ENCODE assay signal across 9 cellular contexts in genomic region chr5:177469750-177470525, GRCh38. TPM values are rescaled to one million over a fixed set of nuclear protein-coding genes. Genes with fewer than 3 reads are reported as not detected.
DNase-seq lines count a peak whose midpoint lies in the region; FAIRE-seq and TF ChIP-seq lines count a peak whose summit lies in the region.
"Had no signal": no experiment of that assay in that cellular context is flagged by ENCODE, and none has a peak within 500 bp of the region (broad histone marks: within the 10 kb centered on the region; RNA-seq: fewer than 3 reads in every experiment).

No MANE protein-coding gene starts in this region.

- no peak for FAIRE-seq in GM12891 (lab: Jason Lieb, UNC)

- H3K9me3 Mint-ChIP-seq in Caco-2 (ENCODE audit: unreplicated experiment) (no peaks in the 10 kb centered on the region), endothelial cell (ENCODE audit: unreplicated experiment) (no peaks in the 10 kb centered on the region)
- H3K9me3 Mint-ChIP-seq: activated CD4-positive, alpha-beta memory T cell treated with anti-CD3 and anti-CD28 coated beads for 36 hours had no signal

- H3K36me3 Mint-ChIP-seq in Caco-2 (ENCODE audit: insufficient read depth, unreplicated experiment) = peaks cover 54% of the 10 kb centered on the region
- H3K36me3 Mint-ChIP-seq in endothelial cell (ENCODE audit: low read depth, unreplicated experiment) = peaks cover 43% of the 10 kb centered on the region
- H3K36me3 Mint-ChIP-seq: activated CD4-positive, alpha-beta memory T cell treated with anti-CD3 and anti-CD28 coated beads for 36 hours had no signal

- H3K4me1 Mint-ChIP-seq in Caco-2 (ENCODE audit: low read depth, unreplicated experiment) (peaks cover 32% of the 10 kb centered on the region), endothelial cell (ENCODE audit: unreplicated experiment) (peaks cover 32% of the 10 kb centered on the region)

- BruUV-seq in Caco-2 (replicated peaks; lab: Mats Ljungman, UMichigan) = no TSS peak

- H3K27me3 Mint-ChIP-seq in Caco-2 (ENCODE audit: insufficient read depth, unreplicated experiment) (no peaks in the 10 kb centered on the region), endothelial cell (ENCODE audit: unreplicated experiment) (peaks cover 32% of the 10 kb centered on the region)

- H3K27me3 ChIP-seq in Caco-2 (replicated peaks; ENCODE audit: control insufficient read depth, insufficient read depth, low read length) = no peaks in the 10 kb centered on the region
- H3K27me3 ChIP-seq in NT2/D1 (ENCODE audit: insufficient read depth, insufficient read length) = no peaks in the 10 kb centered on the region
- H3K27me3 ChIP-seq in rectal smooth muscle tissue (ENCODE audit: control insufficient read depth, insufficient read depth, low read length) = no peaks in the 10 kb centered on the region

- intact Hi-C loops in Caco-2 (cut with micrococcal nuclease; ENCODE audit: unreplicated experiment) = no loop called here

- POLR2A ChIA-PET in Caco-2 (lab: Charles Lee) = no interaction called here

- H3K4me1 ChIP-seq in Caco-2 = peaks cover 45% of the 10 kb centered on the region
- peaks cover 47% of the 10 kb centered on the region for H3K4me1 ChIP-seq in NT2/D1 (ENCODE audit: insufficient read depth, insufficient read length)
- H3K4me1 ChIP-seq in rectal smooth muscle tissue (ENCODE audit: control insufficient read depth, insufficient read depth, low read length) = peaks cover 15% of the 10 kb centered on the region

- peak overlapping the region; percentile 86 for H3K27ac Mint-ChIP-seq in Caco-2 (ENCODE audit: unreplicated experiment)
- peak overlapping the region; percentile 75 for H3K27ac Mint-ChIP-seq in endothelial cell (ENCODE audit: unreplicated experiment)
- H3K27ac Mint-ChIP-seq: activated CD4-positive, alpha-beta memory T cell treated with anti-CD3 and anti-CD28 coated beads for 36 hours had no signal

- TF ChIP-seq CTCF in Caco-2 (IDR thresholded peaks at IDR 0.05; ENCODE audit: insufficient read depth in 1 of 2, low read depth in 1 of 2, low read length in 1 of 2, severe bottlenecking in 1 of 2, unreplicated experiment in 1 of 2) (no peak), endothelial cell (IDR thresholded peaks at IDR 0.05; ENCODE audit: unreplicated experiment) (no peak)

- H3K4me3 ChIP-seq in Caco-2 (ENCODE audit: low read depth, low read length) (no peak overlapping the region), NT2/D1 (ENCODE audit: insufficient read length, low read depth) (no peak overlapping the region), rectal smooth muscle tissue (ENCODE audit: low read length) (peak overlapping the region; percentile 3)

- CTCF ChIA-PET in Caco-2 (lab: Charles Lee) = interaction anchor here (0.9 to 1.4 kb wide), 4 partner anchors 12 to 91 kb away, joined by 3 to 5 read pairs (median 3); partner anchors contain the start of gene PDLIM7

- H3K27ac ChIP-seq in rectal smooth muscle tissue (ENCODE audit: low read depth, low read length) = peak overlapping the region; percentile 44

- H3K4me3 Mint-ChIP-seq in Caco-2 (ENCODE audit: unreplicated experiment) (peak overlapping the region; percentile 43), endothelial cell (ENCODE audit: unreplicated experiment) (peak overlapping the region; percentile 83)
- H3K4me3 Mint-ChIP-seq: activated CD4-positive, alpha-beta memory T cell treated with anti-CD3 and anti-CD28 coated beads for 36 hours had no signal

- no peak for TF ChIP-seq POLR2A in GM12891 (IDR thresholded peaks at IDR 0.05; ENCODE audit: low read depth, low read length)

- no peak for DNase-seq in Caco-2
- DNase-seq in NT2/D1 (ENCODE audit: low read depth, low spot score) = no peak
- DNase-seq in endothelial cell (ENCODE audit: low spot score) = no peak
- no peak for DNase-seq in DMS114 treated with DMSO at 0.1 percent for 48 hours (lab: John Stamatoyannopoulos, UW; ENCODE audit: unreplicated experiment)
- DNase-seq in GM12891 (ENCODE audit: insufficient read length, low spot score) = no peak
- no peak for DNase-seq in NCI-H187 (lab: John Stamatoyannopoulos, UW)
- DNase-seq: activated CD4-positive, alpha-beta memory T cell treated with anti-CD3 and anti-CD28 coated beads for 36 hours; DND-41 had no signal

- H3K9ac ChIP-seq in NT2/D1 (ENCODE audit: insufficient read length, low read depth) = peak overlapping the region; percentile 71
- no peak overlapping the region for H3K9ac ChIP-seq in rectal smooth muscle tissue (ENCODE audit: low read length)

- peaks cover 9% of the 10 kb centered on the region for H3K36me3 ChIP-seq in Caco-2 (ENCODE audit: control insufficient read depth, insufficient read depth, low read length)
- peaks cover 72% of the 10 kb centered on the region for H3K36me3 ChIP-seq in NT2/D1 (ENCODE audit: insufficient read depth, insufficient read length, low read length)
- peaks cover 10% of the 10 kb centered on the region for H3K36me3 ChIP-seq in rectal smooth muscle tissue (ENCODE audit: control insufficient read depth, insufficient read depth, low read length)

- no peaks in the 10 kb centered on the region for H3K9me3 ChIP-seq in Caco-2
- peaks cover 9% of the 10 kb centered on the region; the same call in 1 of the 2 replicates for H3K9me3 ChIP-seq in NT2/D1 (ENCODE audit: insufficient read depth, low read length)

TF ChIP-seq in GM12891, 5 proteins besides CTCF, POLR2A, EP300 and RAD21:
- no peak for TF ChIP-seq POLR2AphosphoS5 (IDR thresholded peaks at IDR 0.05; ENCODE audit: low read depth, low read length)
- no peak for TF ChIP-seq TAF1 (IDR thresholded peaks at IDR 0.05; ENCODE audit: low read depth, low read length)
- no peak for TF ChIP-seq PAX5 (IDR thresholded peaks at IDR 0.05; ENCODE audit: insufficient read depth, low read length, severe bottlenecking)
- no peak for TF ChIP-seq SPI1 (IDR thresholded peaks at IDR 0.05; ENCODE audit: low read depth, low read length)
- TF ChIP-seq POU2F2 (IDR thresholded peaks at IDR 0.05; ENCODE audit: low read depth, low read length) = no peak

RNA-seq across cellular contexts. Expression of gene DBN1, which starts 3.5 kb away (rescaled TPM):
- total RNA-seq in Caco-2 (2022) = 139 and 144 TPM in 2 replicates
- total RNA-seq in endothelial cell (ENCODE audit: unreplicated experiment) = 315 TPM
- 36.9 TPM for polyA plus RNA-seq in GM12891 (2012; ENCODE audit: low read depth, missing spikeins)

RNA-seq across cellular contexts. Expression of gene PRR7, which starts 23.3 kb away (rescaled TPM):
- 4.7 and 5.7 TPM in 2 replicates for total RNA-seq in Caco-2 (2022)
- 0.97 TPM for total RNA-seq in endothelial cell (ENCODE audit: unreplicated experiment)
- polyA plus RNA-seq in GM12891 (2012; ENCODE audit: low read depth, missing spikeins) = 8.4 TPM

RNA-seq across cellular contexts. Expression of gene PDLIM7, which starts 27.5 kb away (rescaled TPM):
- total RNA-seq in Caco-2 (2022) (49.1 and 56.8 TPM in 2 replicates), endothelial cell (ENCODE audit: unreplicated experiment) (238 TPM)
- 38.1 TPM for polyA plus RNA-seq in GM12891 (2012; ENCODE audit: low read depth, missing spikeins)

RNA-seq across cellular contexts. Expression of gene DOK3, which starts 39.7 kb away (rescaled TPM):
- total RNA-seq in Caco-2 (2022) (7.9 and 10.1 TPM in 2 replicates), endothelial cell (ENCODE audit: unreplicated experiment) (51.4 TPM)
- 73.2 TPM for polyA plus RNA-seq in GM12891 (2012; ENCODE audit: low read depth, missing spikeins)

RNA-seq across cellular contexts. Expression of gene GRK6, which starts 43.5 kb away (rescaled TPM):
- total RNA-seq in Caco-2 (2022) (64.4 and 71.9 TPM in 2 replicates), endothelial cell (ENCODE audit: unreplicated experiment) (33.1 TPM)
- polyA plus RNA-seq in GM12891 (2012; ENCODE audit: low read depth, missing spikeins) = 42.8 TPM
